Comparison of ENCODE assay signal across 9 cellular contexts in the genomic region with DNA sequence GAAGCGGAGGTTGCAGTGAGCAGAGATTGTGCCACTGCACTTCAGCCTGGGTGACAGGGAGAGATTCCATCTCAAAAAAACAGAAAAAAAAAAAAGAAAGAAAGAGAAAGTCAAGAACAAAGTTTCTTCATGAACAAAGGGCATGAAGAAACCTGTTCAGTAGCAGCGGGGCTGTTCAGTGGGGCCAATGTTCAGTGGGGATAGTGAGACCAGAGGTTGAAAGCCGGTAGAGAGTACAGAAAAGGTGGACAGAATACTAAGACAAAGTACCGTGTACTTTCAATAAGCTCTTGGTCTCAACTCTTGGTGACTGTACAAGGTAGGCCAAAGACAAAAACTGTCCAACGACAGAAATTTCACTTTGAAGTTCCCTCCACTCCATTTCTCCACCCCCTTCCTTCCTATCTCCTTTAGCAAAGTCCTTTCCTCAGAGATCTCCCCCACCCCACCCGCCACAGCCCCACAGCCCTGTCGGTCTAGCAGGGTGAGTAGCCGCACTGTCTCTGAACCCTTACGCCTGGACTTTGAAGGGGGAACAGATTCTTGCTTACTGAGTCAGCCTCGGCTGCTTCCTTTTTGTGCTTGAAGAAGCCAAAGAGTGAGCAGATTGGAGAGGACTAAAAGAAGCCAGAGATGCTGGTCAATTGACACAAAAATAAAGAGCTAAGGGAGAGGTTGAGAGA. TPM values are rescaled to one million over a fixed set of nuclear protein-coding genes. Genes with fewer than 3 reads are reported as not detected.
DNase-seq lines count a peak whose midpoint lies in the region; ATAC-seq and TF ChIP-seq lines count a peak whose summit lies in the region.
"Had no signal": no experiment of that assay in that cellular context is flagged by ENCODE, and none has a peak within 500 bp of the region (broad histone marks: within the 10 kb centered on the region; RNA-seq: fewer than 3 reads in every experiment).

No MANE protein-coding gene starts in this region.

- H3K4me1 Mint-ChIP-seq in Calu3 (ENCODE audit: low read depth, unreplicated experiment), result peaks cover 53% of the 10 kb centered on the region

- no peaks in the 10 kb centered on the region for H3K27me3 Mint-ChIP-seq in Calu3 (ENCODE audit: unreplicated experiment)

- peak overlapping the region; percentile 39 for H3K4me3 Mint-ChIP-seq in Calu3 (ENCODE audit: low read depth, unreplicated experiment)

- H2BK5ac ChIP-seq in trophoblast cell (ENCODE audit: low read depth, low read length, poor library complexity), result peak overlapping the region; percentile 62

- peak overlapping the region; percentile 88 for H2BK120ac ChIP-seq in trophoblast cell (ENCODE audit: insufficient read depth, low read length, poor library complexity)

- peaks cover 5% of the 10 kb centered on the region for H3K36me3 Mint-ChIP-seq in Calu3 (ENCODE audit: insufficient read depth, unreplicated experiment)

- H3K4me3 ChIP-seq in SK-N-MC (no peak overlapping the region), foreskin fibroblast (ENCODE audit: low read depth in 1 of 2, low read length in 2 of 2) (no peak overlapping the region), trophoblast cell (ENCODE audit: low read depth, low read length) (no peak overlapping the region)

- no peaks in the 10 kb centered on the region for H3K36me3 ChIP-seq in SK-N-MC (ENCODE audit: insufficient read depth, low read length)
- H3K36me3 ChIP-seq in trophoblast cell (ENCODE audit: control insufficient read depth in 1 of 2, insufficient read depth in 2 of 2, low read length in 2 of 2), result no peaks in the 10 kb centered on the region

- peak; percentile 72 for DNase-seq in Calu3
- DNase-seq in SK-N-MC (ENCODE audit: low read depth, low spot score), result no peak
- peak; percentile 49 to 51 for DNase-seq in foreskin fibroblast
- DNase-seq in trophoblast cell, result peak in 1 of 2 donors; percentile 58
- no peak for DNase-seq in OCI-M1 (lab: John Stamatoyannopoulos, UW)
- DNase-seq in stimulated activated naive CD8-positive, alpha-beta T cell treated with anti-CD3 and anti-CD28 coated beads, Interleukin-15, Interleukin-2, amounts not matched to agents 100 U/mL and 50 U/mL, for 24 hours, result no peak
- no peak for DNase-seq in NCI-H187 (lab: John Stamatoyannopoulos, UW)
- DNase-seq: activated naive CD4-positive, alpha-beta T cell treated with anti-CD3 and anti-CD28 coated beads, Interleukin-2, amount 50 U/mL, for 16 hours had no signal

- H3K9me3 Mint-ChIP-seq in Calu3 (ENCODE audit: low read depth, unreplicated experiment), result peaks cover 3% of the 10 kb centered on the region

- no TSS peak for BruUV-seq in Calu3 (replicated peaks; lab: Mats Ljungman, UMichigan)

- intact Hi-C loops in Calu3 (cut with micrococcal nuclease; ENCODE audit: unreplicated experiment), result loop anchor here (5.0 kb wide), 1 partner anchor 63 kb away; no protein-coding TSS in a partner anchor

- no peak overlapping the region for H3K14ac ChIP-seq in trophoblast cell (ENCODE audit: low read length)

- no peak for ATAC-seq in HG02973 (IDR thresholded peaks at IDR 0.05; ENCODE audit: unreplicated experiment)
- no peak for ATAC-seq in stimulated activated naive CD8-positive, alpha-beta T cell treated with anti-CD3 and anti-CD28 coated beads, Interleukin-15, Interleukin-2, amounts not matched to agents 100 U/mL and 50 U/mL, for 24 hours

- H3K27me3 ChIP-seq in trophoblast cell (ENCODE audit: insufficient read depth, low read length), result no peaks in the 10 kb centered on the region

- peak overlapping the region; percentile 6 for H3K4me2 ChIP-seq in trophoblast cell (ENCODE audit: low read length)

- H4K8ac ChIP-seq in trophoblast cell (ENCODE audit: low read depth, low read length), result peak overlapping the region; percentile 19

- no peak overlapping the region for H2AFZ ChIP-seq in trophoblast cell (ENCODE audit: insufficient read depth, low read length, poor library complexity)

- H4K12ac ChIP-seq in trophoblast cell (ENCODE audit: low read depth, low read length), result no peak overlapping the region

- no peak overlapping the region for H3K18ac ChIP-seq in trophoblast cell (ENCODE audit: low read length)

- H3K9me3 ChIP-seq in SK-N-MC (ENCODE audit: low read depth, low read length), result no peaks in the 10 kb centered on the region
- no peaks in the 10 kb centered on the region for H3K9me3 ChIP-seq in trophoblast cell (ENCODE audit: insufficient read depth, low read depth, low read length)

- H3K23ac ChIP-seq in trophoblast cell (ENCODE audit: low read length), result no peak overlapping the region

- H3K79me1 ChIP-seq in trophoblast cell (ENCODE audit: low read length), result peaks cover 4% of the 10 kb centered on the region

- WGBS in trophoblast cell (ENCODE audit: extremely low coverage, insufficient coverage, insufficient read length), result no CpG with 5 or more reads among the region's 10 CpGs

- H3K9ac ChIP-seq in SK-N-MC (ENCODE audit: insufficient read length), result no peak overlapping the region
- no peak overlapping the region for H3K9ac ChIP-seq in trophoblast cell (ENCODE audit: low read length)

- CTCF ChIA-PET in Calu3 (lab: Charles Lee), result interaction anchor here (1.0 to 1.1 kb wide), 2 partner anchors 28 to 31 kb away, joined by 3 to 5 read pairs; no protein-coding TSS in a partner anchor

- H3K27ac ChIP-seq in SK-N-MC, result peak overlapping the region; percentile 74
- H3K27ac ChIP-seq in trophoblast cell (ENCODE audit: low read depth, low read length), result peak overlapping the region; percentile 90

- no peaks in the 10 kb centered on the region for H3K79me2 ChIP-seq in trophoblast cell (ENCODE audit: control insufficient read depth, insufficient read depth, low read length, poor library complexity)

- peak overlapping the region; percentile 88 for H3K27ac Mint-ChIP-seq in Calu3 (ENCODE audit: unreplicated experiment)

- H2AK5ac ChIP-seq in trophoblast cell (ENCODE audit: low read length), result no peak overlapping the region

- peak overlapping the region; percentile 81 for H4K91ac ChIP-seq in trophoblast cell (ENCODE audit: low read depth, low read length)

- H3K4ac ChIP-seq in trophoblast cell (ENCODE audit: low read depth, low read length), result no peak overlapping the region

- peaks cover 11 to 13% of the 10 kb centered on the region in 2 experiments for H3K4me1 ChIP-seq in trophoblast cell (ENCODE audit: control insufficient read depth in 1 of 2, insufficient read depth in 2 of 2, low read length in 2 of 2)

- H2BK12ac ChIP-seq in trophoblast cell (ENCODE audit: low read length), result peak overlapping the region; percentile 72

- TF ChIP-seq CTCF in Calu3 (IDR thresholded peaks at IDR 0.05; ENCODE audit: unreplicated experiment) (no peak), foreskin fibroblast (IDR thresholded peaks at IDR 0.05; ENCODE audit: low read depth, low read length) (no peak)

RNA-seq across cellular contexts. Expression of gene FOS, which starts 44.3 kb away (rescaled TPM):
- total RNA-seq in Calu3 (2022), result 149 and 183 TPM in 2 replicates
- 26.6 and 30.7 TPM in 2 replicates for polyA plus RNA-seq in trophoblast cell (2013)

RNA-seq across cellular contexts. Expression of gene TMED10, which starts 57.9 kb away (rescaled TPM):
- total RNA-seq in Calu3 (2022), result 391 and 434 TPM in 2 replicates
- 331 and 337 TPM in 2 replicates for polyA plus RNA-seq in trophoblast cell (2013)

Comparison
In these comparisons a context has a peak if more than half of its experiments do, and no peak if none do; other contexts are left out.
1. DNase-seq: peak in Calu3 (single experiment) and foreskin fibroblast (2 of 2); none in SK-N-MC (single experiment), OCI-M1 (single experiment), stimulated activated naive CD8-positive, alpha-beta T cell treated with anti-CD3 and anti-CD28 coated beads, Interleukin-15, Interleukin-2, amounts not matched to agents 100 U/mL and 50 U/mL, for 24 hours (single experiment) and NCI-H187 (0 of 2).